13 cellular contexts compared by ENCODE assay signal in the genomic region with DNA sequence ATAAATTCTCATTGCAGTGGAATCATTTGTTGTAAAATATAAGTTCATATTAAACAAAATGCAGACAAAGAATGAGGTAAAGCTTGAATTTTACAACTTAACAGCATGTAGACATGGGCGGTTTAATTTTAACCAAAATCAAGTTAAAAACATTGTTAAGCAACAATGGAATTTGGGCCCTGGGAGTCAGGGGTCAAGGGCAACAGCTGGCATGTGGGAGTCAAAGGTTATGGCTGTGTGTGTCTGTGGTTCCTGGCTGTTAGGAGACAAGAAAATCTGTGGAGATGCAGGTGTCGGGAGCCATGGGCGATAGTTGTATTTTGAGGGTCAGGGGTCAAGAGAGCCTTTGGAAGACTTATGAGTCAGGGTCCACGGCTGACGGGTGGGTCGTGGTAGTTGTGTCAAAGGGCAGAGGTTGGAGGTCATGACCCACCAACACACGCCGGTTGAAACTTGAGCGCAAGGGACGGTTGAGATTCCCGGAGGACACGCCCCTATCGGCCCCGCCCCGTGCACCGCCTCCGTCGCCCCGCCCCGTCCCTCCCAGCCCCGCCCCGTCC. TPM values are rescaled to one million over a fixed set of nuclear protein-coding genes. Genes with fewer than 3 reads are reported as not detected.
A peak's percentile ranks its signal among the peaks of the same experiment; 100 is the strongest.
DNase-seq lines count a peak whose midpoint lies in the region; ATAC-seq and TF ChIP-seq lines count a peak whose summit lies in the region.
"Had no signal": no experiment of that assay in that cellular context is flagged by ENCODE, and none has a peak within 500 bp of the region (broad histone marks: within the 10 kb centered on the region; RNA-seq: fewer than 3 reads in every experiment).

No MANE protein-coding gene starts in this region.

- no peak overlapping the region for H2AK5ac ChIP-seq in mesendoderm (ENCODE audit: low read length)

- no peak for TF ChIP-seq EP300 in transverse colon (IDR thresholded peaks at IDR 0.05; ENCODE audit: low read depth)

- no peak overlapping the region for H4K5ac ChIP-seq in mesendoderm (ENCODE audit: low read length)

- no peak for TF ChIP-seq POLR2A in transverse colon (IDR thresholded peaks at IDR 0.05)

- H3K36me3 ChIP-seq in mammary epithelial cell (ENCODE audit: insufficient read depth, low read length), result no peaks in the 10 kb centered on the region
- no peaks in the 10 kb centered on the region for H3K36me3 ChIP-seq in mesendoderm (ENCODE audit: control insufficient read depth, insufficient read depth, low read length)
- no peaks in the 10 kb centered on the region for H3K36me3 ChIP-seq in transverse colon
- H3K36me3 ChIP-seq: BLaER1 treated with 17β-estradiol and CSF1 and Interleukin-3, amounts not matched to agents 10 nM and 100 nM had no signal

- H2BK120ac ChIP-seq in mesendoderm (ENCODE audit: low read depth, low read length), result no peak overlapping the region

- H3K56ac ChIP-seq in mesendoderm (ENCODE audit: low read length), result no peak overlapping the region

- H2BK15ac ChIP-seq in mesendoderm (replicated peaks; ENCODE audit: low read depth), result no peak overlapping the region

- H3K18ac ChIP-seq in mesendoderm (ENCODE audit: low read length), result no peak overlapping the region

- peaks cover 4% of the 10 kb centered on the region for H3K79me1 ChIP-seq in mesendoderm (ENCODE audit: low read length)

- H3K27ac ChIP-seq in mammary epithelial cell (ENCODE audit: insufficient read depth, low read depth, low read length) (no peak overlapping the region), mesendoderm (ENCODE audit: low read depth, low read length) (no peak overlapping the region), transverse colon (peak overlapping the region in 2 of 4 donors; percentile 52 to 54)
- H3K27ac ChIP-seq: BLaER1 treated with 17β-estradiol and CSF1 and Interleukin-3, amounts not matched to agents 10 nM and 100 nM; SK-N-MC had no signal

- H3K79me2 ChIP-seq in mammary epithelial cell (ENCODE audit: insufficient read depth, low read length) (no peaks in the 10 kb centered on the region), mesendoderm (ENCODE audit: control insufficient read depth, insufficient read depth, low read length) (peaks cover 9% of the 10 kb centered on the region)

- H3K4me1 ChIP-seq in mammary epithelial cell (ENCODE audit: insufficient read depth, low read length), result no peaks in the 10 kb centered on the region
- peaks cover 5% of the 10 kb centered on the region for H3K4me1 ChIP-seq in mesendoderm (ENCODE audit: control insufficient read depth, low read depth, low read length)
- H3K4me1 ChIP-seq in transverse colon, result peaks cover 0 to 8% (median 6%) of the 10 kb centered on the region in 4 donors
- H3K4me1 ChIP-seq: BLaER1 treated with 17β-estradiol and CSF1 and Interleukin-3, amounts not matched to agents 10 nM and 100 nM had no signal

- H3K27me3 ChIP-seq in mammary epithelial cell (ENCODE audit: insufficient read depth, low read length) (peaks cover 2% of the 10 kb centered on the region), mesendoderm (ENCODE audit: insufficient read depth, low read length, poor library complexity) (no peaks in the 10 kb centered on the region), transverse colon (peaks cover 5% of the 10 kb centered on the region)
- H3K27me3 ChIP-seq: BLaER1 treated with 17β-estradiol and CSF1 and Interleukin-3, amounts not matched to agents 10 nM and 100 nM had no signal

- H3K4me1 Mint-ChIP-seq in MCF 10A (ENCODE audit: insufficient read depth, unreplicated experiment), result peaks cover 24% of the 10 kb centered on the region

- dilution Hi-C loops in mammary epithelial cell (cut with HindIII; ENCODE audit: low sequenced_read_pairs), result no loop called here

- H3K4me3 ChIP-seq in mammary epithelial cell (replicated peaks in 1 of 3; ENCODE audit: insufficient read depth in 1 of 3, low read depth in 2 of 3, low read length in 3 of 3), result peak overlapping the region in 1 of 3 experiments; percentile 57
- peak overlapping the region; percentile 82 for H3K4me3 ChIP-seq in choroid plexus epithelial cell (ENCODE audit: low read depth, low read length)
- H3K4me3 ChIP-seq in mesendoderm (ENCODE audit: low read length), result no peak overlapping the region
- H3K4me3 ChIP-seq in transverse colon, result peak overlapping the region in 3 of 4 donors; percentile 62 to 83 (median 68)
- H3K4me3 ChIP-seq: BLaER1 treated with 17β-estradiol and CSF1 and Interleukin-3, amounts not matched to agents 10 nM and 100 nM; SK-N-MC had no signal

- H3K4ac ChIP-seq in mesendoderm (ENCODE audit: low read depth, low read length), result no peak overlapping the region

- peak overlapping the region; percentile 74 for H3K27ac Mint-ChIP-seq in MCF 10A (ENCODE audit: low read depth, unreplicated experiment)

- ATAC-seq in GM18907 (IDR thresholded peaks at IDR 0.05; ENCODE audit: unreplicated experiment) (no peak), GM19324 (IDR thresholded peaks at IDR 0.05; ENCODE audit: low FRiP score, unreplicated experiment) (no peak)

- H4K20me1 ChIP-seq in mammary epithelial cell (ENCODE audit: insufficient read depth, low read length), result no peaks in the 10 kb centered on the region
- H4K20me1 ChIP-seq: BLaER1 treated with 17β-estradiol and CSF1 and Interleukin-3, amounts not matched to agents 10 nM and 100 nM had no signal

- no peak overlapping the region for H4K8ac ChIP-seq in mesendoderm (ENCODE audit: low read depth, low read length)

- no peak overlapping the region for H3K23ac ChIP-seq in mesendoderm (ENCODE audit: low read length)

- 65% methylated on average over 6 of the region's 22 CpGs for WGBS in mammary epithelial cell (ENCODE audit: low coverage, missing lambda C conversion rate)
- no CpG with 5 or more reads among the region's 22 CpGs for WGBS in mesendoderm (ENCODE audit: extremely low coverage, insufficient coverage, low lambda C conversion rate)
- WGBS in transverse colon (ENCODE audit: low coverage in 1 of 2), 2 donors, result 26 to 75% methylated on average over 1 to 20 of the region's 22 CpGs

- peaks cover 27% of the 10 kb centered on the region for H3K9me3 Mint-ChIP-seq in MCF 10A (ENCODE audit: unreplicated experiment)

- POLR2A ChIA-PET in MCF 10A (lab: Yijun Ruan, JAX), result no interaction called here

- peak overlapping the region; percentile 68 for H3K4me3 Mint-ChIP-seq in MCF 10A (ENCODE audit: unreplicated experiment)

- intact Hi-C loops in MCF 10A (cut with micrococcal nuclease) (loop anchor here (5.0 kb wide), 2 partner anchors 46 to 104 kb away; no protein-coding TSS in a partner anchor), mammary epithelial cell (cut with micrococcal nuclease) (no loop called here), transverse colon (cut with DNase I; ENCODE audit: low total_unique reads) (no loop called here)

- no peak overlapping the region for H2BK5ac ChIP-seq in mesendoderm (ENCODE audit: low read length)

- no peak overlapping the region for H2AFZ ChIP-seq in mammary epithelial cell (ENCODE audit: low read depth, low read length)

- H3K4me2 ChIP-seq in mammary epithelial cell (ENCODE audit: insufficient read depth, low read depth, low read length) (no peak overlapping the region), mesendoderm (ENCODE audit: low read length) (no peak overlapping the region)
- H3K4me2 ChIP-seq: BLaER1 treated with 17β-estradiol and CSF1 and Interleukin-3, amounts not matched to agents 10 nM and 100 nM had no signal

- no peak for TF ChIP-seq CTCF in MCF 10A (IDR thresholded peaks at IDR 0.05; ENCODE audit: unreplicated experiment)
- no peak for TF ChIP-seq CTCF in mammary epithelial cell (conservative IDR thresholded peaks at IDR 0.05 in 1 of 2, IDR thresholded peaks at IDR 0.05 in 1 of 2; ENCODE audit: extremely low read depth in 1 of 2, insufficient read depth in 1 of 2, low read depth in 1 of 2, low read length in 2 of 2)
- no peak for TF ChIP-seq CTCF in choroid plexus epithelial cell (conservative IDR thresholded peaks at IDR 0.05; ENCODE audit: low read depth, low read length)
- no peak for TF ChIP-seq CTCF in transverse colon (IDR thresholded peaks at IDR 0.05)

- BruUV-seq in MCF 10A (replicated peaks; lab: Mats Ljungman, UMichigan) (no TSS peak), mammary epithelial cell (replicated peaks; lab: Mats Ljungman, UMichigan) (no TSS peak)

- H3K36me3 Mint-ChIP-seq in MCF 10A (ENCODE audit: insufficient read depth, unreplicated experiment), result no peaks in the 10 kb centered on the region

- in situ Hi-C loops in mammary epithelial cell (cut with MboI; ENCODE audit: low sequenced_read_pairs in 2 of 2) (no loop called here), transverse colon (cut with MboI; ENCODE audit: low pct_ligation_motif_present in 1 of 4, low pct_unique_long_range_greater_than_20kb in 1 of 4, low sequenced_read_pairs in 3 of 4) (no loop called here)

- H3K9me3 ChIP-seq in mammary epithelial cell (replicated peaks; ENCODE audit: insufficient read depth, low read length) (peaks cover 7% of the 10 kb centered on the region), transverse colon (peaks cover 10 to 12% of the 10 kb centered on the region in 2 donors)

- no peaks in the 10 kb centered on the region for H3K27me3 Mint-ChIP-seq in MCF 10A (ENCODE audit: insufficient read depth, unreplicated experiment)

- H3K9ac ChIP-seq in mammary epithelial cell (ENCODE audit: insufficient read depth, low read length) (no peak overlapping the region), mesendoderm (ENCODE audit: low read length) (no peak overlapping the region)
- H3K9ac ChIP-seq: BLaER1 treated with 17β-estradiol and CSF1 and Interleukin-3, amounts not matched to agents 10 nM and 100 nM had no signal

- CTCF ChIA-PET in MCF 10A (lab: Yijun Ruan, JAX) (interaction anchor here (1.6 to 1.7 kb wide), 2 partner anchors 12 to 52 kb away, joined by 5 read pairs; no protein-coding TSS in a partner anchor), mammary epithelial cell (lab: Charles Lee; ENCODE audit: low non-redundant PET) (no interaction called here)

- DNase-seq in MCF 10A (ENCODE audit: unreplicated experiment), result no peak
- no peak for DNase-seq in mammary epithelial cell
- DNase-seq in choroid plexus epithelial cell (ENCODE audit: low read depth), result peak; percentile 4
- DNase-seq in mesendoderm, result peak; percentile 5
- no peak for DNase-seq in transverse colon
- DNase-seq in ureter (ENCODE audit: low spot score), result no peak
- DNase-seq: effector CD4-positive, alpha-beta T cell; GOT3 had no signal

RNA-seq across cellular contexts. Expression of a gene that starts 0.4 kb away (rescaled TPM):
- total RNA-seq in MCF 10A (2022) (19.0 and 25.8 TPM in 2 replicates), mammary epithelial cell (10 to 100 TPM in 1 of 2 donors, 1 to 10 TPM in 1; 9.3 to 12.8 TPM), transverse colon (10 to 100 TPM; 10.2 to 13.8 (median 10.9) TPM), ureter (29.3 TPM)
- polyA plus RNA-seq in mammary epithelial cell, result 0.76 TPM
- 1.3 TPM for polyA minus RNA-seq in mammary epithelial cell
- 3.8 TPM for polyA plus RNA-seq in mesendoderm (2013, experiment 1 of 2)
- 3.2 TPM for polyA plus RNA-seq in mesendoderm (2013, experiment 2 of 2)
- total RNA-seq: activated CD8-positive, alpha-beta memory T cell treated with anti-CD3 and anti-CD28 coated beads for 36 hours had no signal

Comparison
In these comparisons a context has a peak if more than half of its experiments do, and no peak if none do; other contexts are left out.
1. DNase-seq: peak in choroid plexus epithelial cell (single experiment) and mesendoderm (single experiment); none in MCF 10A (single experiment), mammary epithelial cell (single experiment), transverse colon (single experiment) and ureter (single experiment).